12 cellular contexts compared by ENCODE assay signal in genomic region chr9:81826541-81826906, GRCh38.
DNase-seq lines count a peak whose midpoint lies in the region; ATAC-seq and TF ChIP-seq lines count a peak whose summit lies in the region.
"Had no signal": no experiment of that assay in that cellular context is flagged by ENCODE, and none has a peak within 500 bp of the region (broad histone marks: within the 10 kb centered on the region; RNA-seq: fewer than 3 reads in every experiment).

No MANE protein-coding gene starts in this region.

- TF ChIP-seq EP300 in upper lobe of left lung (IDR thresholded peaks at IDR 0.05) = peak in 2 of 4 donors; percentile 18 to 42

- no peaks in the 10 kb centered on the region for H3K9me3 ChIP-seq in upper lobe of left lung
- H3K9me3 ChIP-seq: right lobe of liver had no signal

- no peaks in the 10 kb centered on the region for H3K36me3 ChIP-seq in upper lobe of left lung
- H3K36me3 ChIP-seq: right lobe of liver had no signal

- H3K27ac ChIP-seq in caudate nucleus (ENCODE audit: low read depth, low read length) (peak overlapping the region; percentile 77), layer of hippocampus (ENCODE audit: low read depth, low read length) (peak overlapping the region; percentile 64), upper lobe of left lung (peak overlapping the region in 1 of 4 donors; percentile 45)
- H3K27ac ChIP-seq: right lobe of liver had no signal

- DNase-seq in NCI-H1436 (lab: John Stamatoyannopoulos, UW) (peak; percentile 23), NCI-H1436 treated with DMSO at 0.1 percent for 48 hours (lab: John Stamatoyannopoulos, UW) (no peak), caudate nucleus (lab: John Stamatoyannopoulos, UW) (peak in 60 of 61 donors; percentile 36 to 97 (median 88)), upper lobe of left lung (peak in 1 of 2 donors; percentile 28), NCI-H524 treated with DMSO at 0.1 percent for 48 hours (lab: John Stamatoyannopoulos, UW) (no peak), UCSD-AML1 (lab: John Stamatoyannopoulos, UW; ENCODE audit: unreplicated experiment) (no peak)
- DNase-seq: activated CD4-positive, alpha-beta memory T cell treated with anti-CD3 and anti-CD28 coated beads for 36 hours; activated naive CD8-positive, alpha-beta T cell treated with anti-CD3 and anti-CD28 coated beads, Interleukin-2, amount 10 ng/mL, durations not matched to agents 7 days and 5 days; NCI-H1930; right lobe of liver had no signal

- H3K27me3 ChIP-seq in layer of hippocampus (ENCODE audit: control insufficient read depth, insufficient read depth, low read length) = no peaks in the 10 kb centered on the region
- no peaks in the 10 kb centered on the region for H3K27me3 ChIP-seq in upper lobe of left lung
- H3K27me3 ChIP-seq: right lobe of liver had no signal

- TF ChIP-seq CTCF in upper lobe of left lung (IDR thresholded peaks at IDR 0.05) = no peak

- no peak for TF ChIP-seq POLR2A in upper lobe of left lung (IDR thresholded peaks at IDR 0.05)

- H3K4me1 ChIP-seq in upper lobe of left lung = peaks cover 0 to 7% (median 0%) of the 10 kb centered on the region in 4 donors

- ATAC-seq in upper lobe of left lung (ENCODE audit: low FRiP score in 2 of 2) (peak; percentile 43 to 69), GM21825 (IDR thresholded peaks at IDR 0.05; ENCODE audit: unreplicated experiment) (no peak)
- ATAC-seq: right lobe of liver had no signal

- no peak overlapping the region for H3K4me3 ChIP-seq in upper lobe of left lung
- H3K4me3 ChIP-seq: right lobe of liver had no signal

- 73 to 87% methylated on average over 13 to 14 of the region's 14 CpGs for WGBS in upper lobe of left lung, 2 donors

Comparison
In these comparisons a context has a peak if more than half of its experiments do, and no peak if none do; other contexts are left out.
1. DNase-seq: peak in NCI-H1436 (single experiment) and caudate nucleus (60 of 61); none in NCI-H1436 treated with DMSO at 0.1 percent for 48 hours (single experiment), NCI-H524 treated with DMSO at 0.1 percent for 48 hours (single experiment) and UCSD-AML1 (single experiment).